ENCODE assay signal across 9 cellular contexts in the genomic region with DNA sequence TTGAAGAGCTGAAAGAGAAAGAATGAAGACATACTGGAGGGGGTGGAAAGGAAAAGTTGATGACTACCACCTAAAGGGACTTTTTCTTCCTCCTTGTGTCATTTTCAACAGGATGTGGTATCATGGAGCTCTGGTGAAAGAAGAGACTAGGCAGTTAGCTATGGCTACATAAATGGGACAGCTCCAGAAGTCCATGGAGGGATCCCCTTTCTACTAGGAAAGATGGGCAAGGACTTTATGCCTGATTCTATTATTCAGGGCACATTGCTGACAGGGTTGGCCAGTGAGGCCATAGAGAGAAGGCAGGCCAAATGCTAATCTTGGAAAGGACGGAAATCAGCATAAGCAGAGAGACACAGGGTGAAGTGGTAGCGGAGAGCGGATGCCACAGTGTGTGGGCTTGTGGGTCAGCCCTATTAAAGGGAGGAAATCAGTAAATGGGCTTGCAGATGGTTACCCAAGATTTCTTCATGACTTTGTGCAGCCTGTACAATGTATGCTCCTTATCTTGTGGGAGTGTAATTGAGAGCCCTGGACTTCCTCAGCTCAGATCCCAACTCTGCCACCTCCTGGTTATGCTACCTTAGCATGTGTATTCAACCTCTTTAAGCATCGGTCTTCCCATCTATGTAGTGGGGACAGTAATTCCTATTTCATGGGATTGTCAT.
A peak's percentile ranks its signal among the peaks of the same experiment; 100 is the strongest.
DNase-seq lines count a peak whose midpoint lies in the region; ATAC-seq, FAIRE-seq and TF ChIP-seq lines count a peak whose summit lies in the region.
"Had no signal": no experiment of that assay in that cellular context is flagged by ENCODE, and none has a peak within 500 bp of the region (broad histone marks: within the 10 kb centered on the region; RNA-seq: fewer than 3 reads in every experiment).

No MANE protein-coding gene starts in this region.

- H3K4me3 ChIP-seq in OCI-LY3 (ENCODE audit: low read length) = peak overlapping the region; percentile 63
- no peak overlapping the region for H3K4me3 ChIP-seq in CD8-positive, alpha-beta T cell (ENCODE audit: low read depth, low read length)

- intact Hi-C loops in head of caudate nucleus (cut with DNase I) = no loop called here
- intact Hi-C loops in CD8-positive, alpha-beta T cell (cut with DNase I, micrococcal nuclease) = no loop called here

- no peak for TF ChIP-seq POLR2A in H54 (IDR thresholded peaks at IDR 0.05; ENCODE audit: low read depth, low read length)

- H3K4me2 ChIP-seq in OCI-LY3 (ENCODE audit: low read length) = peak overlapping the region; percentile 87

- H3K4me3 Mint-ChIP-seq in CD8-positive, alpha-beta T cell = no peak overlapping the region
- H3K4me3 Mint-ChIP-seq: T-cell had no signal

- CTCF ChIA-PET in CD8-positive, alpha-beta T cell (lab: Charles Lee) = interaction anchor here (1.5 kb wide), 1 partner anchor 16 kb away, joined by 4 read pairs; no protein-coding TSS in a partner anchor

- ATAC-seq in GM18502 (IDR thresholded peaks at IDR 0.05; ENCODE audit: poor library complexity, unreplicated experiment) = peak; percentile 50
- peak; percentile 35 for ATAC-seq in GM21825 (IDR thresholded peaks at IDR 0.05; ENCODE audit: unreplicated experiment)
- no peak for ATAC-seq in CD8-positive, alpha-beta T cell
- ATAC-seq in GM19023 (IDR thresholded peaks at IDR 0.05; ENCODE audit: unreplicated experiment) = no peak

- peak; percentile 19; the same call in 1 of the 2 replicates for TF ChIP-seq CTCF in OCI-LY3 (IDR thresholded peaks at IDR 0.05; ENCODE audit: low read depth, low read length)
- no peak for TF ChIP-seq CTCF in CD8-positive, alpha-beta T cell (IDR thresholded peaks at IDR 0.05)

- DNase-seq in glomerular visceral epithelial cell (ENCODE audit: extremely low spot score) = peak; percentile 26
- DNase-seq in head of caudate nucleus = no peak
- no peak for DNase-seq in CD8-positive, alpha-beta T cell
- DNase-seq in H54 (ENCODE audit: insufficient read length, low spot score) = no peak
- DNase-seq: T-cell had no signal

- no peak overlapping the region for H2AFZ ChIP-seq in OCI-LY3 (ENCODE audit: low read depth, low read length)

- H3K27ac Mint-ChIP-seq in CD8-positive, alpha-beta T cell = no peak overlapping the region

- no peaks in the 10 kb centered on the region for H3K27me3 Mint-ChIP-seq in CD8-positive, alpha-beta T cell (ENCODE audit: low read depth)

- peak overlapping the region; percentile 97 for H3K9ac ChIP-seq in OCI-LY3 (ENCODE audit: low read length)

- H3K79me2 ChIP-seq in OCI-LY3 (ENCODE audit: low read length) = no peaks in the 10 kb centered on the region

- H3K36me3 Mint-ChIP-seq in CD8-positive, alpha-beta T cell = no peaks in the 10 kb centered on the region
- H3K36me3 Mint-ChIP-seq: T-cell had no signal

- FAIRE-seq in H54 (lab: Jason Lieb, UNC) = no peak

- H3K9me3 Mint-ChIP-seq in CD8-positive, alpha-beta T cell = no peaks in the 10 kb centered on the region

- peak overlapping the region; percentile 100 for H3K27ac ChIP-seq in OCI-LY3 (ENCODE audit: low read length)
- H3K27ac ChIP-seq in CD8-positive, alpha-beta T cell (ENCODE audit: low read depth, low read length) = no peak overlapping the region

- H3K9me3 ChIP-seq in OCI-LY3 (ENCODE audit: insufficient read depth, low read length) = peaks cover 4% of the 10 kb centered on the region; the same call in 1 of the 2 replicates
- H3K9me3 ChIP-seq in CD8-positive, alpha-beta T cell (ENCODE audit: low read length) = no peaks in the 10 kb centered on the region

- no peaks in the 10 kb centered on the region for H4K20me1 ChIP-seq in OCI-LY3 (ENCODE audit: insufficient read depth, low read length)

- H3K4me1 ChIP-seq in OCI-LY3 (ENCODE audit: low read length) = peaks cover 61% of the 10 kb centered on the region
- no peaks in the 10 kb centered on the region for H3K4me1 ChIP-seq in CD8-positive, alpha-beta T cell (ENCODE audit: insufficient read depth, low read length)

- peaks cover 7% of the 10 kb centered on the region for H3K36me3 ChIP-seq in OCI-LY3 (replicated peaks; ENCODE audit: low read depth, low read length)
- no peaks in the 10 kb centered on the region for H3K36me3 ChIP-seq in CD8-positive, alpha-beta T cell (ENCODE audit: insufficient read depth, low read length)

- no peaks in the 10 kb centered on the region for H3K27me3 ChIP-seq in OCI-LY3 (ENCODE audit: low read depth, low read length)
- H3K27me3 ChIP-seq in CD8-positive, alpha-beta T cell (ENCODE audit: insufficient read depth, low read length) = no peaks in the 10 kb centered on the region

- POLR2A ChIA-PET in CD8-positive, alpha-beta T cell (lab: Charles Lee) = interaction anchor here (0.6 to 0.7 kb wide), 2 partner anchors 227 to 932 kb away, joined by 3 read pairs; no protein-coding TSS in a partner anchor

- H3K4me1 Mint-ChIP-seq in CD8-positive, alpha-beta T cell (ENCODE audit: low read depth) = peaks cover 14% of the 10 kb centered on the region

Comparison
In these comparisons a context has a peak if more than half of its experiments do, and no peak if none do; other contexts are left out.
1. ATAC-seq: peak in GM18502 (single experiment) and GM21825 (single experiment); none in CD8-positive, alpha-beta T cell (single experiment) and GM19023 (single experiment).